Comparison of ENCODE assay signal across 9 cellular contexts in the genomic region with DNA sequence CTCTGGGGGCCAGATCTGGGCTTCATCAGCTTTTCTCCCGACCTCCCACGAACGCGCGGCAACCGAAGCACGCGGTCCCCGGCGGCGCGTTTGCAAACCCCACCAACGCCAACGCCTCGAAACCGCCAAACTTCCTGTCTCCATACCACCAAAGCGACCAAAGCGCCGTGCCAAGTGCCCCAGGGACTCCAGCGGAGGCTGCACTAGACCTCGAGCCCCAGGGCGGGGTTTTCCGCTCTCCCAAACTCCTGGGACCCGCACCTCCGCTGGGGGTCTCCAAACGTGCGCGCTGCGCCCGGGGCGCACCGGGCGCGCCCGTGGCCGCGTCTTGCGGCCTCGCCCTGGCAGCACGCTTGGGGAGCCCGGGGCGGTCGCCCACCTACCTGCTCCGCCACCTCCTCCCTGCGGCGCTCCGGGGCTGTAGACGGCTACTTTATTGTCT.
DNase-seq lines count a peak whose midpoint lies in the region; ATAC-seq and TF ChIP-seq lines count a peak whose summit lies in the region.
"Had no signal": no experiment of that assay in that cellular context is flagged by ENCODE, and none has a peak within 500 bp of the region (broad histone marks: within the 10 kb centered on the region; RNA-seq: fewer than 3 reads in every experiment).

No MANE protein-coding gene starts in this region.

- H3K4me1 ChIP-seq in endodermal cell (ENCODE audit: control insufficient read depth, insufficient read depth, low read length) (no peaks in the 10 kb centered on the region), lower lobe of right lung (peaks cover 17% of the 10 kb centered on the region), urinary bladder (ENCODE audit: insufficient read depth) (no peaks in the 10 kb centered on the region)

- no peaks in the 10 kb centered on the region for H3K9me3 Mint-ChIP-seq in activated CD8-positive, alpha-beta T cell treated with anti-CD3 and anti-CD28 coated beads for 36 hours
- H3K9me3 Mint-ChIP-seq in activated CD8-positive, alpha-beta T cell treated with anti-CD3 and anti-CD28 coated beads, Interleukin-2, amount 10 ng/mL, durations not matched to agents 7 days and 5 days (ENCODE audit: insufficient read depth) = no peaks in the 10 kb centered on the region
- H3K9me3 Mint-ChIP-seq in endodermal cell = no peaks in the 10 kb centered on the region

- no peak for TF ChIP-seq CTCF in activated CD8-positive, alpha-beta T cell treated with anti-CD3 and anti-CD28 coated beads for 36 hours (IDR thresholded peaks at IDR 0.05)
- TF ChIP-seq CTCF in endodermal cell (conservative IDR thresholded peaks at IDR 0.05) (no peak), lower lobe of right lung (IDR thresholded peaks at IDR 0.05) (no peak)

- peaks cover 8% of the 10 kb centered on the region for H3K4me1 Mint-ChIP-seq in activated CD8-positive, alpha-beta T cell treated with anti-CD3 and anti-CD28 coated beads for 36 hours (ENCODE audit: low read depth)
- H3K4me1 Mint-ChIP-seq in activated CD8-positive, alpha-beta T cell treated with anti-CD3 and anti-CD28 coated beads, Interleukin-2, amount 10 ng/mL, durations not matched to agents 7 days and 5 days (ENCODE audit: low read depth) = peaks cover 7% of the 10 kb centered on the region
- peaks cover 11% of the 10 kb centered on the region for H3K4me1 Mint-ChIP-seq in endodermal cell

- ATAC-seq in activated CD8-positive, alpha-beta T cell treated with anti-CD3 and anti-CD28 coated beads for 36 hours = no peak
- ATAC-seq in activated CD8-positive, alpha-beta T cell treated with anti-CD3 and anti-CD28 coated beads, Interleukin-2, amount 10 ng/mL, durations not matched to agents 7 days and 5 days = no peak
- ATAC-seq in lower lobe of right lung = peak; percentile 33 to 44
- no peak for ATAC-seq in HG03354 (IDR thresholded peaks at IDR 0.05; ENCODE audit: poor library complexity, severe bottlenecking, unreplicated experiment)

- no peak overlapping the region for H3K4me3 Mint-ChIP-seq in activated CD8-positive, alpha-beta T cell treated with anti-CD3 and anti-CD28 coated beads for 36 hours
- H3K4me3 Mint-ChIP-seq in activated CD8-positive, alpha-beta T cell treated with anti-CD3 and anti-CD28 coated beads, Interleukin-2, amount 10 ng/mL, durations not matched to agents 7 days and 5 days = no peak overlapping the region
- peak overlapping the region; percentile 66 for H3K4me3 Mint-ChIP-seq in endodermal cell

- H3K27ac Mint-ChIP-seq in activated CD8-positive, alpha-beta T cell treated with anti-CD3 and anti-CD28 coated beads for 36 hours = no peak overlapping the region
- H3K27ac Mint-ChIP-seq in activated CD8-positive, alpha-beta T cell treated with anti-CD3 and anti-CD28 coated beads, Interleukin-2, amount 10 ng/mL, durations not matched to agents 7 days and 5 days = no peak overlapping the region
- H3K27ac Mint-ChIP-seq in endodermal cell = no peak overlapping the region

- no peaks in the 10 kb centered on the region for H3K36me3 Mint-ChIP-seq in activated CD8-positive, alpha-beta T cell treated with anti-CD3 and anti-CD28 coated beads for 36 hours (ENCODE audit: low read depth)
- H3K36me3 Mint-ChIP-seq in activated CD8-positive, alpha-beta T cell treated with anti-CD3 and anti-CD28 coated beads, Interleukin-2, amount 10 ng/mL, durations not matched to agents 7 days and 5 days (ENCODE audit: low read depth) = no peaks in the 10 kb centered on the region
- H3K36me3 Mint-ChIP-seq in endodermal cell (ENCODE audit: low read depth) = no peaks in the 10 kb centered on the region

- no peaks in the 10 kb centered on the region for H3K36me3 ChIP-seq in endodermal cell (ENCODE audit: control insufficient read depth, insufficient read depth, low read length)
- H3K36me3 ChIP-seq in lower lobe of right lung = no peaks in the 10 kb centered on the region
- no peaks in the 10 kb centered on the region for H3K36me3 ChIP-seq in urinary bladder (ENCODE audit: insufficient read depth)

- POLR2A ChIA-PET in activated CD8-positive, alpha-beta T cell treated with anti-CD3 and anti-CD28 coated beads for 36 hours (lab: Charles Lee) = no interaction called here
- POLR2A ChIA-PET in activated CD8-positive, alpha-beta T cell treated with anti-CD3 and anti-CD28 coated beads, Interleukin-2, amount 10 ng/mL, durations not matched to agents 7 days and 5 days (lab: Charles Lee) = no interaction called here

- H3K9me3 ChIP-seq in endodermal cell (ENCODE audit: control insufficient read depth, low read length) (no peaks in the 10 kb centered on the region), lower lobe of right lung (no peaks in the 10 kb centered on the region)

- DNase-seq in activated CD8-positive, alpha-beta T cell treated with anti-CD3 and anti-CD28 coated beads for 36 hours = peak; percentile 7
- DNase-seq in activated CD8-positive, alpha-beta T cell treated with anti-CD3 and anti-CD28 coated beads, Interleukin-2, amount 10 ng/mL, durations not matched to agents 7 days and 5 days = no peak
- DNase-seq in endodermal cell (peak; percentile 82), lower lobe of right lung (peak; percentile 67), NCI-H446 treated with DMSO at 0.1 percent for 48 hours (lab: John Stamatoyannopoulos, UW) (no peak)
- no peak for DNase-seq in stimulated activated CD8-positive, alpha-beta memory T cell treated with anti-CD3 and anti-CD28 coated beads, Interleukin-4, amount 100 ng/mL, for 48 hours
- DNase-seq: KG1 had no signal

- peak overlapping the region; percentile 80 for H3K4me3 ChIP-seq in endodermal cell (ENCODE audit: low read length)
- peak overlapping the region; percentile 65 for H3K4me3 ChIP-seq in lower lobe of right lung
- H3K4me3 ChIP-seq in urinary bladder (ENCODE audit: low read depth, low read length) = peak overlapping the region; percentile 38

- H3K27me3 Mint-ChIP-seq in activated CD8-positive, alpha-beta T cell treated with anti-CD3 and anti-CD28 coated beads for 36 hours = peaks cover 39% of the 10 kb centered on the region
- peaks cover 38% of the 10 kb centered on the region for H3K27me3 Mint-ChIP-seq in activated CD8-positive, alpha-beta T cell treated with anti-CD3 and anti-CD28 coated beads, Interleukin-2, amount 10 ng/mL, durations not matched to agents 7 days and 5 days (ENCODE audit: low read depth)
- peaks cover 76% of the 10 kb centered on the region for H3K27me3 Mint-ChIP-seq in endodermal cell (ENCODE audit: insufficient read depth)

- H3K27ac ChIP-seq in endodermal cell (ENCODE audit: low read depth, low read length) (no peak overlapping the region), lower lobe of right lung (peak overlapping the region; percentile 82), urinary bladder (ENCODE audit: low read depth) (no peak overlapping the region)

- H3K27me3 ChIP-seq in endodermal cell (ENCODE audit: control insufficient read depth, insufficient read depth, low read length, poor library complexity, severe bottlenecking) (peaks cover 86% of the 10 kb centered on the region), lower lobe of right lung (ENCODE audit: low read depth) (peaks cover 20% of the 10 kb centered on the region)

- H3K9ac ChIP-seq in endodermal cell (ENCODE audit: extremely low read depth, low read length, poor library complexity, severe bottlenecking) = no peak overlapping the region

- CTCF ChIA-PET in activated CD8-positive, alpha-beta T cell treated with anti-CD3 and anti-CD28 coated beads for 36 hours (lab: Charles Lee) = no interaction called here
- CTCF ChIA-PET in activated CD8-positive, alpha-beta T cell treated with anti-CD3 and anti-CD28 coated beads, Interleukin-2, amount 10 ng/mL, durations not matched to agents 7 days and 5 days (lab: Charles Lee) = no interaction called here

- intact Hi-C loops in activated CD8-positive, alpha-beta T cell treated with anti-CD3 and anti-CD28 coated beads for 36 hours (cut with micrococcal nuclease) = no loop called here
- intact Hi-C loops in lower lobe of right lung (cut with DNase I) = no loop called here

- WGBS in endodermal cell (ENCODE audit: insufficient coverage in 1 of 2, insufficient read length in 1 of 2), 2 experiments = 0% methylated on average over 15 to 48 of the region's 48 CpGs
- WGBS in urinary bladder = under 1% methylated on average over 48 of the region's 48 CpGs

Comparison
In these comparisons a context has a peak if more than half of its experiments do, and no peak if none do; other contexts are left out.
1. DNase-seq: peak in activated CD8-positive, alpha-beta T cell treated with anti-CD3 and anti-CD28 coated beads for 36 hours (single experiment), endodermal cell (single experiment) and lower lobe of right lung (single experiment); none in activated CD8-positive, alpha-beta T cell treated with anti-CD3 and anti-CD28 coated beads, Interleukin-2, amount 10 ng/mL, durations not matched to agents 7 days and 5 days (single experiment), NCI-H446 treated with DMSO at 0.1 percent for 48 hours (single experiment) and stimulated activated CD8-positive, alpha-beta memory T cell treated with anti-CD3 and anti-CD28 coated beads, Interleukin-4, amount 100 ng/mL, for 48 hours (single experiment).
2. ATAC-seq: peak in lower lobe of right lung (2 of 2); none in activated CD8-positive, alpha-beta T cell treated with anti-CD3 and anti-CD28 coated beads for 36 hours (single experiment), activated CD8-positive, alpha-beta T cell treated with anti-CD3 and anti-CD28 coated beads, Interleukin-2, amount 10 ng/mL, durations not matched to agents 7 days and 5 days (single experiment) and HG03354 (single experiment).
3. Peak in every context shown above with its lines, with median percentiles within 50 percentile points of each other: H3K4me3 ChIP-seq.